ENCODE assay signal across 10 cellular contexts in the genomic region with DNA sequence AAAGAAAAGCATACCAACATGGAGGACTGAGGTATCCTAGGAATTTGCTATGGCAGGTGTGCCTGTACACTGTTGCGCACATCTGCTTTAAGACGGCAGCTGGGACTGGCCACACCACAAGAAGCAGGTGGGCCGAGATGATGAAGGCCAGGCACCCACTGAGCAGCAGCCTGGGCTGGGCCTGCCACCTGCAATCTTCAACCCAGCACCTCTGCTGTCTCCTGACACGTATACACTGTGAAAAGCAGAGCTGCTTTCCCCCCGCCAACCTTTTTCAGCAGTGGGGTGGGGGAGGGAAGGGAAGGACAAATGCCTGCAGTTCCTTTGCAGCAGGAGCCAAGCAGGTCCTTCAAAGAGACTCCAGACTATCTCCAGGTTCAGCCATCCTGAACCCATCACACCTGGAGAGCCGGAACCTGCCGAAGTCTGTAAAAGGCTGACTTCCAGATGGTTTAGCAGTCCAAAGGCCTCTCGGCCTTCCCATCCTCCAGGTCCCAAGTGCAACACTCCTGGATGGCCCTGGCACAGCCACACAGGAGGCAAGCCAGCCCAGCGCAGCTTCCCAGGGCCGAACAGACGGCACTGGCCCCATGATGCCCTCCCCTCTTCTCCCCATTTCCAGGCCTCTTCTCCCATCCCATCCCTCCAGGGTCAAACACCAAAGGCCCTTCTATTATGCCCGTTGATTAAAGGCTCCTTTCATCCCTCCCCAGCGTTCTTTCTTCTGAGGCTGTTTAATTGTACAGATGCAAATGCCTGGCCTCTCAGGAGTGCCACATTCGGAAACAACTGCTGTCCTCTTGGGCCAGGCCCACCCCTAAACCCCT. TPM values are rescaled to one million over a fixed set of nuclear protein-coding genes. Genes with fewer than 3 reads are reported as not detected.
DNase-seq lines count a peak whose midpoint lies in the region; ATAC-seq and TF ChIP-seq lines count a peak whose summit lies in the region.
"Had no signal": no experiment of that assay in that cellular context is flagged by ENCODE, and none has a peak within 500 bp of the region (broad histone marks: within the 10 kb centered on the region; RNA-seq: fewer than 3 reads in every experiment).

No MANE protein-coding gene starts in this region.

- ATAC-seq in lung (ENCODE audit: insufficient read depth, low FRiP score) = no peak
- ATAC-seq in HG02798 (IDR thresholded peaks at IDR 0.05; ENCODE audit: poor library complexity, unreplicated experiment) = no peak
- no peak for ATAC-seq in activated CD8-positive, alpha-beta T cell treated with anti-CD3 and anti-CD28 coated beads for 36 hours

- H3K4me3 Mint-ChIP-seq in activated CD8-positive, alpha-beta T cell treated with anti-CD3 and anti-CD28 coated beads for 36 hours = no peak overlapping the region
- H3K4me3 Mint-ChIP-seq: dendritic cell treated with granulocyte-macrophage colony-stimulating factor and Interleukin-4, amounts not matched to agents 40 ng/mL and 50 ng/mL, for 4 days had no signal

- DNase-seq in dorsolateral prefrontal cortex (no peak), lung (ENCODE audit: low spot score) (no peak), substantia nigra (lab: John Stamatoyannopoulos, UW) (peak in 7 of 49 donors; percentile 13 to 27 (median 19)), hepatic stellate cell (ENCODE audit: low spot score) (no peak)
- no peak for DNase-seq in activated CD8-positive, alpha-beta T cell treated with anti-CD3 and anti-CD28 coated beads for 36 hours
- DNase-seq: NCI-H1694 treated with DMSO at 0.1 percent for 48 hours, occipital lobe had no signal

- peaks cover 6% of the 10 kb centered on the region for H3K4me1 Mint-ChIP-seq in activated CD8-positive, alpha-beta T cell treated with anti-CD3 and anti-CD28 coated beads for 36 hours (ENCODE audit: low read depth)

- H3K27me3 ChIP-seq in HUES64 (ENCODE audit: insufficient read depth, low read length) (no peaks in the 10 kb centered on the region), dorsolateral prefrontal cortex (no peaks in the 10 kb centered on the region), lung (ENCODE audit: control insufficient read depth, insufficient read depth) (no peaks in the 10 kb centered on the region)

- no peak overlapping the region for H3K4me3 ChIP-seq in HUES64 (ENCODE audit: low read length)
- H3K4me3 ChIP-seq in dorsolateral prefrontal cortex = no peak overlapping the region
- H3K4me3 ChIP-seq in lung = no peak overlapping the region

- WGBS in HUES64 = 84% methylated on average over 14 of the region's 14 CpGs
- WGBS in lung, 2 donors = 78 to 81% methylated on average over 14 of the region's 14 CpGs

- POLR2A ChIA-PET in activated CD8-positive, alpha-beta T cell treated with anti-CD3 and anti-CD28 coated beads for 36 hours (lab: Charles Lee) = no interaction called here

- H3K36me3 Mint-ChIP-seq in activated CD8-positive, alpha-beta T cell treated with anti-CD3 and anti-CD28 coated beads for 36 hours (ENCODE audit: low read depth) = peaks cover 3% of the 10 kb centered on the region

- no peaks in the 10 kb centered on the region for H3K27me3 Mint-ChIP-seq in activated CD8-positive, alpha-beta T cell treated with anti-CD3 and anti-CD28 coated beads for 36 hours
- H3K27me3 Mint-ChIP-seq: dendritic cell treated with granulocyte-macrophage colony-stimulating factor and Interleukin-4, amounts not matched to agents 40 ng/mL and 50 ng/mL, for 4 days had no signal

- no peak overlapping the region for H3K27ac Mint-ChIP-seq in activated CD8-positive, alpha-beta T cell treated with anti-CD3 and anti-CD28 coated beads for 36 hours
- H3K27ac Mint-ChIP-seq: dendritic cell treated with granulocyte-macrophage colony-stimulating factor and Interleukin-4, amounts not matched to agents 40 ng/mL and 50 ng/mL, for 4 days had no signal

- H3K9me3 ChIP-seq in HUES64 (ENCODE audit: insufficient read depth, low read depth, low read length) (no peaks in the 10 kb centered on the region), lung (ENCODE audit: control insufficient read depth in 2 of 2, insufficient read depth in 1 of 2, low read length in 1 of 2) (no peaks in the 10 kb centered on the region)

- H3K36me3 ChIP-seq in HUES64 (ENCODE audit: insufficient read depth, low read length) = peaks cover 66% of the 10 kb centered on the region
- H3K36me3 ChIP-seq in lung (ENCODE audit: control insufficient read depth in 2 of 2, insufficient read depth in 2 of 2, low read length in 2 of 2) = peaks cover 6 to 34% of the 10 kb centered on the region in 2 donors

- peak overlapping the region; percentile 77 for H3K27ac ChIP-seq in HUES64 (ENCODE audit: low read depth, low read length)
- H3K27ac ChIP-seq in dorsolateral prefrontal cortex = peak overlapping the region in 52 of 59 donors; percentile 8 to 84 (median 65)
- H3K27ac ChIP-seq in lung (ENCODE audit: low read depth in 1 of 2, low read length in 1 of 2) = peak overlapping the region; percentile 11 to 68
- H3K27ac ChIP-seq in substantia nigra (ENCODE audit: low read depth, low read length, poor library complexity, severe bottlenecking) = peak overlapping the region; percentile 43

- H3K4me1 ChIP-seq in HUES64 (ENCODE audit: insufficient read depth, low read length) (peaks cover 23% of the 10 kb centered on the region), lung (ENCODE audit: control insufficient read depth in 2 of 2, insufficient read depth in 2 of 2, low read length in 2 of 2) (peaks cover 5 to 14% of the 10 kb centered on the region in 2 donors)

- TF ChIP-seq CTCF in dorsolateral prefrontal cortex (IDR thresholded peaks at IDR 0.05 in 54 of 56, conservative IDR thresholded peaks at IDR 0.05 in 2 of 56; ENCODE audit: low read depth in 1 of 56, partially characterized antibody in 56 of 56) (no peak), lung (IDR thresholded peaks at IDR 0.05; ENCODE audit: control extremely low read depth, extremely low read depth) (no peak)
- TF ChIP-seq CTCF in activated CD8-positive, alpha-beta T cell treated with anti-CD3 and anti-CD28 coated beads for 36 hours (IDR thresholded peaks at IDR 0.05) = no peak

- 0 out of 2 replicates have a peak overlapping the region, but pooled peaks have one; percentile 49 for H3K9ac ChIP-seq in HUES64 (ENCODE audit: low read depth, low read length)

- no peaks in the 10 kb centered on the region for H3K9me3 Mint-ChIP-seq in activated CD8-positive, alpha-beta T cell treated with anti-CD3 and anti-CD28 coated beads for 36 hours
- H3K9me3 Mint-ChIP-seq: dendritic cell treated with granulocyte-macrophage colony-stimulating factor and Interleukin-4, amounts not matched to agents 40 ng/mL and 50 ng/mL, for 4 days had no signal

- intact Hi-C loops in dorsolateral prefrontal cortex (cut with DNase I) = no loop called here
- intact Hi-C loops in activated CD8-positive, alpha-beta T cell treated with anti-CD3 and anti-CD28 coated beads for 36 hours (cut with micrococcal nuclease) = no loop called here

- CTCF ChIA-PET in activated CD8-positive, alpha-beta T cell treated with anti-CD3 and anti-CD28 coated beads for 36 hours (lab: Charles Lee) = interaction anchor here (1.5 kb wide), 1 partner anchor 9 kb away, joined by 4 read pairs; no protein-coding TSS in a partner anchor

RNA-seq across cellular contexts. Expression of a gene that starts 31.1 kb away (rescaled TPM):
- 30.5 TPM for polyA plus RNA-seq in HUES64 (2013, experiment 1 of 2)
- 35.8 TPM for polyA plus RNA-seq in HUES64 (2013, experiment 2 of 2)
- total RNA-seq in dorsolateral prefrontal cortex = 10 to 100 TPM; 15.2 to 39.9 (median 25.9) TPM
- total RNA-seq in lung = 100 to 1,000 TPM in 1 of 2 donors, 10 to 100 TPM in 1; 60.3 to 127 TPM
- polyA plus RNA-seq in lung = 10 to 100 TPM; 13.0 to 13.2 TPM
- total RNA-seq in activated CD8-positive, alpha-beta T cell treated with anti-CD3 and anti-CD28 coated beads for 36 hours = 1 to 10 TPM in 1 of 2 experiments, under 1 TPM in 1; 0.69 to 1.0 TPM

Comparison
In these comparisons a context has a peak if more than half of its experiments do, and no peak if none do; other contexts are left out.
1. RNA of a gene that starts 31.1 kb away (total RNA-seq): 60.3 to 127 TPM in lung and 15.2 to 39.9 TPM in dorsolateral prefrontal cortex; 0.69 to 1.0 TPM in activated CD8-positive, alpha-beta T cell treated with anti-CD3 and anti-CD28 coated beads for 36 hours; every median in the first group is over 4 times any median in the second.
2. Peak in every context shown above with its lines, with median percentiles within 50 percentile points of each other: H3K27ac ChIP-seq.